In genomic region chr10:53091574-53091973, GRCh38 we compare ENCODE assay signal across 8 cellular contexts.
"Had no signal": no experiment of that assay in that cellular context is flagged by ENCODE, and none has a peak within 500 bp of the region (broad histone marks: within the 10 kb centered on the region; RNA-seq: fewer than 3 reads in every experiment).

No MANE protein-coding gene starts in this region.

- H3K4me3 ChIP-seq: GM23338, HAP-1, K562 had no signal

- H3K4me1 ChIP-seq: HAP-1 had no signal

- H2AFZ ChIP-seq: GM23338 had no signal

- DNase-seq: H7, HFFc6, IMR-90 had no signal

- FAIRE-seq: HTR-8/SVneo, K562 had no signal

- H3K9me3 ChIP-seq: HAP-1 had no signal

- H3K36me3 ChIP-seq: HAP-1 had no signal

- H3K4me2 ChIP-seq: GM23338 had no signal

- ATAC-seq: GM23338, HCT116, K562 had no signal
